ENCODE assay signal across 1 cellular context in the genomic region with DNA sequence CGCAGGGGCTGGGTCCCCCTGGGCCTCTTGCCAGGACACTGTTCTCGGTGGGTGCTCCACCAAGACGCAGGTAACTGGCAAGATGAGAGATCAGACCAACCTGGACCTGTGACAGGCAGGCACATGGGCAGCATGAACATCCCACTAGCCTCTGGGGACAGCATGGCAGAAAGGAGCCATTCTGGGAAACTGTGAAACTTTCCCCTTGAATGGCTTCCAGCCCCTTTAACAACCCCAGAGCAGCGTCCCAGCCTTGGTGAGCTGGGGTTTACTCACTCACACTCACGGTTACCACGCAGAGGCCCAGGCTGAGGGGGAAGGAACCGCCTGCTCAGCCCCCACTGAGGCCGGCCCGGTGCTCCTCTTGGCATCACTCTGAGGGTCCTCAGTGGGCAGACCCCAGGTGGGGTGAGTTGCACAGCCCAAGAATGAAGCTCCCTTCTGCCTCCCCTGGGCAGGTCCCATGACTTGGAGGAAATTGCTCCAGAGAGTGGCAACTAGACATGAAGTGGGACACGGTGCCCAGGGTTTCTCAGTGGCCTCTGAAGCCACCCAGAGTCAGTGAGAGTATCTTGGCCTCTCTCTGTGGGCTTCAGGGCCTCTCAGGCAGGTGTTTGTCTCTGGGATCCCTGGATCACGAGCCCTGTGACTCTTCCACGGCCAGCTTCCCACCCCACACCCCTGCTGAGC.
TF ChIP-seq lines count a peak whose summit lies in the region.

No MANE protein-coding gene starts in this region.

TF ChIP-seq in H1, 55 proteins besides CTCF, POLR2A, EP300 and RAD21 (continued from another document):
- TF ChIP-seq, protein P1, sequence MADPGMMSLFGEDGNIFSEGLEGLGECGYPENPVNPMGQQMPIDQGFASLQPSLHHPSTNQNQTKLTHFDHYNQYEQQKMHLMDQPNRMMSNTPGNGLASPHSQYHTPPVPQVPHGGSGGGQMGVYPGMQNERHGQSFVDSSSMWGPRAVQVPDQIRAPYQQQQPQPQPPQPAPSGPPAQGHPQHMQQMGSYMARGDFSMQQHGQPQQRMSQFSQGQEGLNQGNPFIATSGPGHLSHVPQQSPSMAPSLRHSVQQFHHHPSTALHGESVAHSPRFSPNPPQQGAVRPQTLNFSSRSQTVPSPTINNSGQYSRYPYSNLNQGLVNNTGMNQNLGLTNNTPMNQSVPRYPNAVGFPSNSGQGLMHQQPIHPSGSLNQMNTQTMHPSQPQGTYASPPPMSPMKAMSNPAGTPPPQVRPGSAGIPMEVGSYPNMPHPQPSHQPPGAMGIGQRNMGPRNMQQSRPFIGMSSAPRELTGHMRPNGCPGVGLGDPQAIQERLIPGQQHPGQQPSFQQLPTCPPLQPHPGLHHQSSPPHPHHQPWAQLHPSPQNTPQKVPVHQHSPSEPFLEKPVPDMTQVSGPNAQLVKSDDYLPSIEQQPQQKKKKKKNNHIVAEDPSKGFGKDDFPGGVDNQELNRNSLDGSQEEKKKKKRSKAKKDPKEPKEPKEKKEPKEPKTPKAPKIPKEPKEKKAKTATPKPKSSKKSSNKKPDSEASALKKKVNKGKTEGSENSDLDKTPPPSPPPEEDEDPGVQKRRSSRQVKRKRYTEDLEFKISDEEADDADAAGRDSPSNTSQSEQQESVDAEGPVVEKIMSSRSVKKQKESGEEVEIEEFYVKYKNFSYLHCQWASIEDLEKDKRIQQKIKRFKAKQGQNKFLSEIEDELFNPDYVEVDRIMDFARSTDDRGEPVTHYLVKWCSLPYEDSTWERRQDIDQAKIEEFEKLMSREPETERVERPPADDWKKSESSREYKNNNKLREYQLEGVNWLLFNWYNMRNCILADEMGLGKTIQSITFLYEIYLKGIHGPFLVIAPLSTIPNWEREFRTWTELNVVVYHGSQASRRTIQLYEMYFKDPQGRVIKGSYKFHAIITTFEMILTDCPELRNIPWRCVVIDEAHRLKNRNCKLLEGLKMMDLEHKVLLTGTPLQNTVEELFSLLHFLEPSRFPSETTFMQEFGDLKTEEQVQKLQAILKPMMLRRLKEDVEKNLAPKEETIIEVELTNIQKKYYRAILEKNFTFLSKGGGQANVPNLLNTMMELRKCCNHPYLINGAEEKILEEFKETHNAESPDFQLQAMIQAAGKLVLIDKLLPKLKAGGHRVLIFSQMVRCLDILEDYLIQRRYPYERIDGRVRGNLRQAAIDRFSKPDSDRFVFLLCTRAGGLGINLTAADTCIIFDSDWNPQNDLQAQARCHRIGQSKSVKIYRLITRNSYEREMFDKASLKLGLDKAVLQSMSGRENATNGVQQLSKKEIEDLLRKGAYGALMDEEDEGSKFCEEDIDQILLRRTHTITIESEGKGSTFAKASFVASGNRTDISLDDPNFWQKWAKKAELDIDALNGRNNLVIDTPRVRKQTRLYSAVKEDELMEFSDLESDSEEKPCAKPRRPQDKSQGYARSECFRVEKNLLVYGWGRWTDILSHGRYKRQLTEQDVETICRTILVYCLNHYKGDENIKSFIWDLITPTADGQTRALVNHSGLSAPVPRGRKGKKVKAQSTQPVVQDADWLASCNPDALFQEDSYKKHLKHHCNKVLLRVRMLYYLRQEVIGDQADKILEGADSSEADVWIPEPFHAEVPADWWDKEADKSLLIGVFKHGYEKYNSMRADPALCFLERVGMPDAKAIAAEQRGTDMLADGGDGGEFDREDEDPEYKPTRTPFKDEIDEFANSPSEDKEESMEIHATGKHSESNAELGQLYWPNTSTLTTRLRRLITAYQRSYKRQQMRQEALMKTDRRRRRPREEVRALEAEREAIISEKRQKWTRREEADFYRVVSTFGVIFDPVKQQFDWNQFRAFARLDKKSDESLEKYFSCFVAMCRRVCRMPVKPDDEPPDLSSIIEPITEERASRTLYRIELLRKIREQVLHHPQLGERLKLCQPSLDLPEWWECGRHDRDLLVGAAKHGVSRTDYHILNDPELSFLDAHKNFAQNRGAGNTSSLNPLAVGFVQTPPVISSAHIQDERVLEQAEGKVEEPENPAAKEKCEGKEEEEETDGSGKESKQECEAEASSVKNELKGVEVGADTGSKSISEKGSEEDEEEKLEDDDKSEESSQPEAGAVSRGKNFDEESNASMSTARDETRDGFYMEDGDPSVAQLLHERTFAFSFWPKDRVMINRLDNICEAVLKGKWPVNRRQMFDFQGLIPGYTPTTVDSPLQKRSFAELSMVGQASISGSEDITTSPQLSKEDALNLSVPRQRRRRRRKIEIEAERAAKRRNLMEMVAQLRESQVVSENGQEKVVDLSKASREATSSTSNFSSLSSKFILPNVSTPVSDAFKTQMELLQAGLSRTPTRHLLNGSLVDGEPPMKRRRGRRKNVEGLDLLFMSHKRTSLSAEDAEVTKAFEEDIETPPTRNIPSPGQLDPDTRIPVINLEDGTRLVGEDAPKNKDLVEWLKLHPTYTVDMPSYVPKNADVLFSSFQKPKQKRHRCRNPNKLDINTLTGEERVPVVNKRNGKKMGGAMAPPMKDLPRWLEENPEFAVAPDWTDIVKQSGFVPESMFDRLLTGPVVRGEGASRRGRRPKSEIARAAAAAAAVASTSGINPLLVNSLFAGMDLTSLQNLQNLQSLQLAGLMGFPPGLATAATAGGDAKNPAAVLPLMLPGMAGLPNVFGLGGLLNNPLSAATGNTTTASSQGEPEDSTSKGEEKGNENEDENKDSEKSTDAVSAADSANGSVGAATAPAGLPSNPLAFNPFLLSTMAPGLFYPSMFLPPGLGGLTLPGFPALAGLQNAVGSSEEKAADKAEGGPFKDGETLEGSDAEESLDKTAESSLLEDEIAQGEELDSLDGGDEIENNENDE (IDR thresholded peaks at IDR 0.05; ENCODE audit: insufficient replicate concordance, low read length), result no peak
- TF ChIP-seq SP1 (IDR thresholded peaks at IDR 0.05; ENCODE audit: low read depth, low read length), result no peak
- no peak for TF ChIP-seq BCL11A (IDR thresholded peaks at IDR 0.05; ENCODE audit: low read depth in 2 of 2, low read length in 2 of 2)
TF ChIP-seq in H1: peak in this region for 0.
